Comparison of ENCODE assay signal across 1 cellular context in the genomic region with DNA sequence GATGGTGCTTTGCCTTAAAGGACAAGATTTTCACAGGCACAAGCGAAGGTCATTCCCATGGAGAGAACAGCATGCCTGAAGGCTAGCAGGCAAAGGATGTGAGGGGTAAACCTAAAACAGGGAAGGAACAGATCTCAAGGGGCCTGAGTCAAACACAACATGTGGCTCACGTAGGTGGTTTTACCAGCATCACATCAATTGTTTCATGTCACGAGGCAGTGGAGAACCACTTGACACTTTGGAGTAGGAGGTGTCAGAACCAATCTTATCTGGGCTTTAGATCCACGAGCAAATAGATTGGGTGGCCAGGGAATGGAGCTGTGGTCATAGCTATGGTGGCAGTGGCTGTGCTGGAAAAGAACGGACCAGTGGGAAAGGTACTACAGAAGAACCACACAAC.
A peak's percentile ranks its signal among the peaks of the same experiment; 100 is the strongest.
TF ChIP-seq lines count a peak whose summit lies in the region.

No MANE protein-coding gene starts in this region.

TF ChIP-seq in GM12878, 131 proteins besides CTCF, POLR2A, EP300 and RAD21:
- TF ChIP-seq, protein P1, sequence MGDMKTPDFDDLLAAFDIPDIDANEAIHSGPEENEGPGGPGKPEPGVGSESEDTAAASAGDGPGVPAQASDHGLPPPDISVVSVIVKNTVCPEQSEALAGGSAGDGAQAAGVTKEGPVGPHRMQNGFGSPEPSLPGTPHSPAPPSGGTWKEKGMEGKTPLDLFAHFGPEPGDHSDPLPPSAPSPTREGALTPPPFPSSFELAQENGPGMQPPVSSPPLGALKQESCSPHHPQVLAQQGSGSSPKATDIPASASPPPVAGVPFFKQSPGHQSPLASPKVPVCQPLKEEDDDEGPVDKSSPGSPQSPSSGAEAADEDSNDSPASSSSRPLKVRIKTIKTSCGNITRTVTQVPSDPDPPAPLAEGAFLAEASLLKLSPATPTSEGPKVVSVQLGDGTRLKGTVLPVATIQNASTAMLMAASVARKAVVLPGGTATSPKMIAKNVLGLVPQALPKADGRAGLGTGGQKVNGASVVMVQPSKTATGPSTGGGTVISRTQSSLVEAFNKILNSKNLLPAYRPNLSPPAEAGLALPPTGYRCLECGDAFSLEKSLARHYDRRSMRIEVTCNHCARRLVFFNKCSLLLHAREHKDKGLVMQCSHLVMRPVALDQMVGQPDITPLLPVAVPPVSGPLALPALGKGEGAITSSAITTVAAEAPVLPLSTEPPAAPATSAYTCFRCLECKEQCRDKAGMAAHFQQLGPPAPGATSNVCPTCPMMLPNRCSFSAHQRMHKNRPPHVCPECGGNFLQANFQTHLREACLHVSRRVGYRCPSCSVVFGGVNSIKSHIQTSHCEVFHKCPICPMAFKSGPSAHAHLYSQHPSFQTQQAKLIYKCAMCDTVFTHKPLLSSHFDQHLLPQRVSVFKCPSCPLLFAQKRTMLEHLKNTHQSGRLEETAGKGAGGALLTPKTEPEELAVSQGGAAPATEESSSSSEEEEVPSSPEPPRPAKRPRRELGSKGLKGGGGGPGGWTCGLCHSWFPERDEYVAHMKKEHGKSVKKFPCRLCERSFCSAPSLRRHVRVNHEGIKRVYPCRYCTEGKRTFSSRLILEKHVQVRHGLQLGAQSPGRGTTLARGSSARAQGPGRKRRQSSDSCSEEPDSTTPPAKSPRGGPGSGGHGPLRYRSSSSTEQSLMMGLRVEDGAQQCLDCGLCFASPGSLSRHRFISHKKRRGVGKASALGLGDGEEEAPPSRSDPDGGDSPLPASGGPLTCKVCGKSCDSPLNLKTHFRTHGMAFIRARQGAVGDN (IDR thresholded peaks at IDR 0.05) = 0 out of 2 replicates have a peak, but pooled peaks have one; percentile 39
- TF ChIP-seq SMAD1 (IDR thresholded peaks at IDR 0.05; ENCODE audit: low read depth, partially characterized antibody) (no peak), IKZF1 (conservative IDR thresholded peaks at IDR 0.05) (0 out of 2 replicates have a peak, but pooled peaks have one; percentile 20), BHLHE40 (IDR thresholded peaks at IDR 0.05; ENCODE audit: borderline replicate concordance in 1 of 2, low read depth in 2 of 2, low read length in 1 of 2) (peak; percentile 12 to 46; a peak in 2 of 4 replicates)
